8 cellular contexts compared by ENCODE assay signal in genomic region chr10:103757531-103758293, GRCh38.
DNase-seq lines count a peak whose midpoint lies in the region; ATAC-seq and TF ChIP-seq lines count a peak whose summit lies in the region.

No MANE protein-coding gene starts in this region.

- H3K4me2 ChIP-seq in MM.1S (ENCODE audit: low read depth, low read length), result peak overlapping the region; percentile 44; the same call in 1 of the 2 replicates

- DNase-seq in COLO668 (lab: John Stamatoyannopoulos, UW; ENCODE audit: unreplicated experiment) (peak; percentile 20), MM.1S (peak; percentile 64), fibroblast of villous mesenchyme (ENCODE audit: low read depth) (peak; percentile 91), sciatic nerve (ENCODE audit: low spot score) (no peak), NCI-H146 (lab: John Stamatoyannopoulos, UW) (no peak)
- peak; percentile 49 for DNase-seq in activated CD4-positive, alpha-beta memory T cell treated with anti-CD3 and anti-CD28 coated beads, Interleukin-2, amount 10 ng/mL, durations not matched to agents 7 days and 5 days

- no peak overlapping the region for H3K4me3 Mint-ChIP-seq in activated CD4-positive, alpha-beta memory T cell treated with anti-CD3 and anti-CD28 coated beads, Interleukin-2, amount 10 ng/mL, durations not matched to agents 7 days and 5 days

- H3K27ac Mint-ChIP-seq in activated CD4-positive, alpha-beta memory T cell treated with anti-CD3 and anti-CD28 coated beads, Interleukin-2, amount 10 ng/mL, durations not matched to agents 7 days and 5 days, result peak overlapping the region; percentile 75

- TF ChIP-seq CTCF in MM.1S (IDR thresholded peaks at IDR 0.05; ENCODE audit: low read length) (no peak), fibroblast of villous mesenchyme (IDR thresholded peaks at IDR 0.05; ENCODE audit: insufficient read depth, low read depth, low read length) (no peak)

- no peaks in the 10 kb centered on the region for H3F3A ChIP-seq in MM.1S (ENCODE audit: insufficient read depth, low read length)

- no peaks in the 10 kb centered on the region for H4K20me1 ChIP-seq in MM.1S (ENCODE audit: insufficient read depth, low read length)

- no peaks in the 10 kb centered on the region for H3K27me3 ChIP-seq in MM.1S (replicated peaks; ENCODE audit: insufficient read depth, low read length)

- no peaks in the 10 kb centered on the region for H3K27me3 Mint-ChIP-seq in activated CD4-positive, alpha-beta memory T cell treated with anti-CD3 and anti-CD28 coated beads, Interleukin-2, amount 10 ng/mL, durations not matched to agents 7 days and 5 days

- no peaks in the 10 kb centered on the region for H3K9me3 Mint-ChIP-seq in activated CD4-positive, alpha-beta memory T cell treated with anti-CD3 and anti-CD28 coated beads, Interleukin-2, amount 10 ng/mL, durations not matched to agents 7 days and 5 days

- H2AFZ ChIP-seq in MM.1S (ENCODE audit: low read length), result peak overlapping the region; percentile 4; the same call in 1 of the 2 replicates

- H3K9me3 ChIP-seq in MM.1S (replicated peaks; ENCODE audit: insufficient read depth, low read length), result no peaks in the 10 kb centered on the region

- H3K9me2 ChIP-seq in MM.1S (replicated peaks; ENCODE audit: insufficient read depth, low read length), result no peaks in the 10 kb centered on the region

- ATAC-seq in sciatic nerve (peak; percentile 75), GM21526 (IDR thresholded peaks at IDR 0.05; ENCODE audit: low FRiP score, unreplicated experiment) (no peak), HG03460 (IDR thresholded peaks at IDR 0.05; ENCODE audit: unreplicated experiment) (no peak)

- no peak overlapping the region for H3K9ac ChIP-seq in MM.1S (ENCODE audit: low read length)

- peaks cover 61% of the 10 kb centered on the region for H3K4me1 Mint-ChIP-seq in activated CD4-positive, alpha-beta memory T cell treated with anti-CD3 and anti-CD28 coated beads, Interleukin-2, amount 10 ng/mL, durations not matched to agents 7 days and 5 days

- CTCF ChIA-PET in activated CD4-positive, alpha-beta memory T cell treated with anti-CD3 and anti-CD28 coated beads, Interleukin-2, amount 10 ng/mL, durations not matched to agents 7 days and 5 days (lab: Charles Lee), result interaction anchor here (0.6 to 2.8 kb wide), 16 partner anchors 8 to 99 kb away, joined by 3 to 21 read pairs (median 4); no protein-coding TSS in a partner anchor

- H3K4me3 ChIP-seq in MM.1S (ENCODE audit: low read length) (no peak overlapping the region), fibroblast of villous mesenchyme (ENCODE audit: low read depth, low read length) (no peak overlapping the region)

- H3K27ac ChIP-seq in MM.1S (ENCODE audit: low read length), result peak overlapping the region; percentile 27; the same call in 1 of the 2 replicates

- intact Hi-C loops in sciatic nerve (cut with DNase I), result no loop called here

- no peaks in the 10 kb centered on the region for H3K36me3 ChIP-seq in MM.1S (replicated peaks; ENCODE audit: insufficient read depth, low read length)

- H3K4me1 ChIP-seq in MM.1S (ENCODE audit: low read length), result peaks cover 26% of the 10 kb centered on the region

- H3K79me2 ChIP-seq in MM.1S (ENCODE audit: low read length), result no peaks in the 10 kb centered on the region

- H3K36me3 Mint-ChIP-seq in activated CD4-positive, alpha-beta memory T cell treated with anti-CD3 and anti-CD28 coated beads, Interleukin-2, amount 10 ng/mL, durations not matched to agents 7 days and 5 days (ENCODE audit: low read depth), result peaks cover 3% of the 10 kb centered on the region

- POLR2A ChIA-PET in activated CD4-positive, alpha-beta memory T cell treated with anti-CD3 and anti-CD28 coated beads, Interleukin-2, amount 10 ng/mL, durations not matched to agents 7 days and 5 days (lab: Charles Lee), result interaction anchor here (1.1 to 3.1 kb wide), 6 partner anchors 9 to 28 kb away, joined by 3 to 56 read pairs (median 12); no protein-coding TSS in a partner anchor

Comparison
In these comparisons a context has a peak if more than half of its experiments do, and no peak if none do; other contexts are left out.
1. DNase-seq: peak in COLO668 (single experiment), MM.1S (single experiment), activated CD4-positive, alpha-beta memory T cell treated with anti-CD3 and anti-CD28 coated beads, Interleukin-2, amount 10 ng/mL, durations not matched to agents 7 days and 5 days (single experiment) and fibroblast of villous mesenchyme (single experiment); none in sciatic nerve (single experiment) and NCI-H146 (single experiment).